Comparison of ENCODE assay signal across 30 cellular contexts in genomic region chr9:138123086-138123485, GRCh38.
"Had no signal": no experiment of that assay in that cellular context is flagged by ENCODE, and none has a peak within 500 bp of the region (broad histone marks: within the 10 kb centered on the region; RNA-seq: fewer than 3 reads in every experiment).

No MANE protein-coding gene starts in this region.

- ATAC-seq: activated CD8-positive, alpha-beta memory T cell treated with anti-CD3 and anti-CD28 coated beads, Interleukin-2, amount 10 ng/mL, durations not matched to agents 7 days and 5 days; activated naive CD8-positive, alpha-beta T cell treated with anti-CD3 and anti-CD28 coated beads, Interleukin-2, amount 50 U/mL, for 24 hours; Panc1 had no signal

- H3K9me3 ChIP-seq: SJSA1, SK-N-SH had no signal

- H3K9me3 Mint-ChIP-seq: activated CD4-positive, alpha-beta memory T cell treated with anti-CD3 and anti-CD28 coated beads, Interleukin-2, amount 10 ng/mL, durations not matched to agents 7 days and 5 days; activated naive CD4-positive, alpha-beta T cell treated with anti-CD3 and anti-CD28 coated beads, Interleukin-2, amount 10 ng/mL, durations not matched to agents 7 days and 5 days; activated naive CD8-positive, alpha-beta T cell treated with anti-CD3 and anti-CD28 coated beads, Interleukin-2, amount 50 U/mL, for 24 hours; T-helper 1 cell treated with Interleukin-12 subunit alpha and Interleukin-12 subunit beta and Interleukin-4 antibody, amounts not matched to agents 30 μg/mL and 1 μg/mL, for 36 hours had no signal

- H3K27me3 Mint-ChIP-seq: activated CD8-positive, alpha-beta memory T cell treated with anti-CD3 and anti-CD28 coated beads, Interleukin-2, amount 10 ng/mL, durations not matched to agents 7 days and 5 days; activated naive CD8-positive, alpha-beta T cell; activated naive CD8-positive, alpha-beta T cell treated with anti-CD3 and anti-CD28 coated beads, Interleukin-2, amount 50 U/mL, for 24 hours had no signal

- H3K36me3 Mint-ChIP-seq: activated CD8-positive, alpha-beta memory T cell treated with anti-CD3 and anti-CD28 coated beads, Interleukin-2, amount 10 ng/mL, durations not matched to agents 7 days and 5 days; activated naive CD8-positive, alpha-beta T cell had no signal

- H3K27me3 ChIP-seq: SJSA1 had no signal

- H3K4me1 ChIP-seq: SJSA1 had no signal

- DNase-seq: activated CD4-positive, alpha-beta memory T cell treated with anti-CD3 and anti-CD28 coated beads, Interleukin-2, amount 10 ng/mL, durations not matched to agents 7 days and 5 days; activated CD4-positive, alpha-beta T cell treated with anti-CD3 and anti-CD28 coated beads for 1 hour; activated CD4-positive, alpha-beta T cell treated with anti-CD3 and anti-CD28 coated beads for 48 hours; activated CD4-positive, CD25-positive, alpha-beta regulatory T cell; activated CD8-positive, alpha-beta memory T cell treated with anti-CD3 and anti-CD28 coated beads for 24 hours; activated CD8-positive, alpha-beta memory T cell treated with anti-CD3 and anti-CD28 coated beads, Interleukin-2, amount 10 ng/mL, durations not matched to agents 7 days and 5 days; activated CD8-positive, alpha-beta memory T cell treated with anti-CD3 and anti-CD28 coated beads, Interleukin-2, amount 50 U/mL, for 48 hours; activated effector memory CD4-positive, alpha-beta T cell treated with Interleukin-2 at 50 U/mL for 16 hours; activated naive CD8-positive, alpha-beta T cell treated with anti-CD3 and anti-CD28 coated beads, Interleukin-2, amount 50 U/mL, for 24 hours; activated T-cell treated with anti-CD3 and anti-CD28 coated beads, Interleukin-2, amount 50 U/mL, for 48 hours; anterior cingulate cortex; central memory CD4-positive, alpha-beta T cell; Karpas-422; KBM-7; NCI-H1105; NCI-H1417 treated with DMSO at 0.1 percent for 48 hours; NCI-H187 treated with DMSO at 0.1 percent for 48 hours; NCI-H2081; NCI-H345; NCI-H524 treated with DMSO at 0.1 percent for 48 hours; SHP77 treated with DMSO at 0.1 percent for 48 hours; SK-N-SH; T-helper 9 cell had no signal

- H3K27ac ChIP-seq: SJSA1, VCaP had no signal

- H3K36me3 ChIP-seq: SJSA1 had no signal

- H3K4me3 Mint-ChIP-seq: activated CD4-positive, alpha-beta memory T cell treated with anti-CD3 and anti-CD28 coated beads, Interleukin-2, amount 10 ng/mL, durations not matched to agents 7 days and 5 days; activated CD8-positive, alpha-beta memory T cell treated with anti-CD3 and anti-CD28 coated beads, Interleukin-2, amount 10 ng/mL, durations not matched to agents 7 days and 5 days; activated naive CD4-positive, alpha-beta T cell treated with anti-CD3 and anti-CD28 coated beads, Interleukin-2, amount 10 ng/mL, durations not matched to agents 7 days and 5 days; activated naive CD8-positive, alpha-beta T cell; activated naive CD8-positive, alpha-beta T cell treated with anti-CD3 and anti-CD28 coated beads, Interleukin-2, amount 50 U/mL, for 24 hours; brain; T-helper 1 cell treated with Interleukin-12 subunit alpha and Interleukin-12 subunit beta and Interleukin-4 antibody, amounts not matched to agents 30 μg/mL and 1 μg/mL, for 36 hours had no signal

- H3K4me1 Mint-ChIP-seq: activated CD4-positive, alpha-beta memory T cell treated with anti-CD3 and anti-CD28 coated beads, Interleukin-2, amount 10 ng/mL, durations not matched to agents 7 days and 5 days; activated CD8-positive, alpha-beta memory T cell treated with anti-CD3 and anti-CD28 coated beads, Interleukin-2, amount 10 ng/mL, durations not matched to agents 7 days and 5 days; activated naive CD4-positive, alpha-beta T cell treated with anti-CD3 and anti-CD28 coated beads, Interleukin-2, amount 10 ng/mL, durations not matched to agents 7 days and 5 days; activated naive CD8-positive, alpha-beta T cell treated with anti-CD3 and anti-CD28 coated beads, Interleukin-2, amount 50 U/mL, for 24 hours; brain had no signal

- H3K4me3 ChIP-seq: SJSA1 had no signal

- H3K27ac Mint-ChIP-seq: activated CD4-positive, alpha-beta memory T cell treated with anti-CD3 and anti-CD28 coated beads, Interleukin-2, amount 10 ng/mL, durations not matched to agents 7 days and 5 days; activated CD8-positive, alpha-beta memory T cell treated with anti-CD3 and anti-CD28 coated beads, Interleukin-2, amount 10 ng/mL, durations not matched to agents 7 days and 5 days; activated naive CD4-positive, alpha-beta T cell treated with anti-CD3 and anti-CD28 coated beads, Interleukin-2, amount 10 ng/mL, durations not matched to agents 7 days and 5 days; activated naive CD8-positive, alpha-beta T cell; activated naive CD8-positive, alpha-beta T cell treated with anti-CD3 and anti-CD28 coated beads, Interleukin-2, amount 50 U/mL, for 24 hours; brain; T-helper 1 cell treated with Interleukin-12 subunit alpha and Interleukin-12 subunit beta and Interleukin-4 antibody, amounts not matched to agents 30 μg/mL and 1 μg/mL, for 36 hours had no signal
